10 cellular contexts compared by ENCODE assay signal in genomic region chr2:236178921-236179652, GRCh38. TPM values are rescaled to one million over a fixed set of nuclear protein-coding genes. Genes with fewer than 3 reads are reported as not detected.
A peak's percentile ranks its signal among the peaks of the same experiment; 100 is the strongest.
DNase-seq lines count a peak whose midpoint lies in the region; TF ChIP-seq lines count a peak whose summit lies in the region.
"Had no signal": no experiment of that assay in that cellular context is flagged by ENCODE, and none has a peak within 500 bp of the region (broad histone marks: within the 10 kb centered on the region; RNA-seq: fewer than 3 reads in every experiment).

No MANE protein-coding gene starts in this region.

- no peak overlapping the region for H3K4me3 Mint-ChIP-seq in activated naive CD4-positive, alpha-beta T cell treated with anti-CD3 and anti-CD28 coated beads, Interleukin-2, amount 10 ng/mL, durations not matched to agents 7 days and 5 days
- H3K4me3 Mint-ChIP-seq in activated naive CD4-positive, alpha-beta T cell treated with anti-CD3 and anti-CD28 coated beads for 36 hours = no peak overlapping the region

- H3K9me3 Mint-ChIP-seq in activated naive CD4-positive, alpha-beta T cell treated with anti-CD3 and anti-CD28 coated beads, Interleukin-2, amount 10 ng/mL, durations not matched to agents 7 days and 5 days = no peaks in the 10 kb centered on the region
- no peaks in the 10 kb centered on the region for H3K9me3 Mint-ChIP-seq in activated naive CD4-positive, alpha-beta T cell treated with anti-CD3 and anti-CD28 coated beads for 36 hours

- no peak for DNase-seq in activated naive CD4-positive, alpha-beta T cell treated with anti-CD3 and anti-CD28 coated beads, Interleukin-2, amount 10 ng/mL, durations not matched to agents 7 days and 5 days
- no peak for DNase-seq in activated naive CD4-positive, alpha-beta T cell treated with anti-CD3 and anti-CD28 coated beads for 36 hours
- DNase-seq in RWPE1 (ENCODE audit: low spot score) = no peak
- DNase-seq in fibroblast of villous mesenchyme (ENCODE audit: low read depth) = peak; percentile 26
- no peak for DNase-seq in NCI-H2107 (lab: John Stamatoyannopoulos, UW)
- no peak for DNase-seq in substantia nigra (lab: John Stamatoyannopoulos, UW)
- DNase-seq in NCI-H1436 treated with DMSO at 0.1 percent for 48 hours (lab: John Stamatoyannopoulos, UW) = no peak
- DNase-seq: CD4-positive, alpha-beta memory T cell; stimulated activated CD4-positive, alpha-beta T cell treated with anti-CD3 and anti-CD28 coated beads, Interleukin-4, amount 100 ng/mL, for 4 hours had no signal

- H3K27ac ChIP-seq in RWPE1 (peak overlapping the region; percentile 68), substantia nigra (ENCODE audit: low read depth, low read length, poor library complexity, severe bottlenecking) (no peak overlapping the region)

- POLR2A ChIA-PET in RWPE1 (lab: Yijun Ruan, JAX; ENCODE audit: low non-redundant PET) = no interaction called here

- H3K4me3 ChIP-seq in fibroblast of villous mesenchyme (ENCODE audit: low read depth, low read length) = peak overlapping the region; percentile 62
- peak overlapping the region; percentile 70 for H3K4me3 ChIP-seq in skeletal muscle satellite cell (ENCODE audit: low read length)

- H3K4me1 Mint-ChIP-seq in activated naive CD4-positive, alpha-beta T cell treated with anti-CD3 and anti-CD28 coated beads, Interleukin-2, amount 10 ng/mL, durations not matched to agents 7 days and 5 days = peaks cover 7% of the 10 kb centered on the region
- peaks cover 15% of the 10 kb centered on the region for H3K4me1 Mint-ChIP-seq in activated naive CD4-positive, alpha-beta T cell treated with anti-CD3 and anti-CD28 coated beads for 36 hours (ENCODE audit: low read depth)

- no peaks in the 10 kb centered on the region for H3K36me3 ChIP-seq in skeletal muscle satellite cell (ENCODE audit: insufficient read depth, low read length)

- H3K27ac Mint-ChIP-seq in activated naive CD4-positive, alpha-beta T cell treated with anti-CD3 and anti-CD28 coated beads, Interleukin-2, amount 10 ng/mL, durations not matched to agents 7 days and 5 days = peak overlapping the region; percentile 14
- no peak overlapping the region for H3K27ac Mint-ChIP-seq in activated naive CD4-positive, alpha-beta T cell treated with anti-CD3 and anti-CD28 coated beads for 36 hours
- H3K27ac Mint-ChIP-seq: CD4-positive, alpha-beta memory T cell had no signal

- H3K4me2 ChIP-seq in skeletal muscle satellite cell (ENCODE audit: low read length) = peak overlapping the region; percentile 88

- peaks cover 9% of the 10 kb centered on the region for H3K27me3 ChIP-seq in skeletal muscle satellite cell (ENCODE audit: control insufficient read depth, insufficient read depth, low read length)

- H3K27me3 Mint-ChIP-seq in activated naive CD4-positive, alpha-beta T cell treated with anti-CD3 and anti-CD28 coated beads, Interleukin-2, amount 10 ng/mL, durations not matched to agents 7 days and 5 days = peaks cover 79% of the 10 kb centered on the region
- H3K27me3 Mint-ChIP-seq in activated naive CD4-positive, alpha-beta T cell treated with anti-CD3 and anti-CD28 coated beads for 36 hours (ENCODE audit: low read depth) = peaks cover 81% of the 10 kb centered on the region

- peak overlapping the region; percentile 76 for H3K9ac ChIP-seq in skeletal muscle satellite cell (ENCODE audit: low read depth, low read length)

- CTCF ChIA-PET in activated naive CD4-positive, alpha-beta T cell treated with anti-CD3 and anti-CD28 coated beads, Interleukin-2, amount 10 ng/mL, durations not matched to agents 7 days and 5 days (lab: Charles Lee) = interaction anchor here (0.9 to 3.2 kb wide), 3 partner anchors 10 to 413 kb away, joined by 3 to 10 read pairs (median 4); no protein-coding TSS in a partner anchor
- CTCF ChIA-PET in activated naive CD4-positive, alpha-beta T cell treated with anti-CD3 and anti-CD28 coated beads for 36 hours (lab: Charles Lee) = interaction anchor here (1.1 to 7.8 kb wide), 3 partner anchors 10 to 398 kb away, joined by 3 to 44 read pairs (median 9); no protein-coding TSS in a partner anchor
- CTCF ChIA-PET in RWPE1 (lab: Yijun Ruan, JAX) = interaction anchor here (0.6 to 4.8 kb wide), 7 partner anchors 20 to 561 kb away, joined by 3 to 47 read pairs (median 3); no protein-coding TSS in a partner anchor

- intact Hi-C loops in activated naive CD4-positive, alpha-beta T cell treated with anti-CD3 and anti-CD28 coated beads for 36 hours (cut with micrococcal nuclease) = loop anchor here (1.0 to 10.0 kb wide), 2 partner anchors 9 to 504 kb away; no protein-coding TSS in a partner anchor

- no peaks in the 10 kb centered on the region for H3K36me3 Mint-ChIP-seq in activated naive CD4-positive, alpha-beta T cell treated with anti-CD3 and anti-CD28 coated beads, Interleukin-2, amount 10 ng/mL, durations not matched to agents 7 days and 5 days
- no peaks in the 10 kb centered on the region for H3K36me3 Mint-ChIP-seq in activated naive CD4-positive, alpha-beta T cell treated with anti-CD3 and anti-CD28 coated beads for 36 hours (ENCODE audit: low read depth)
- H3K36me3 Mint-ChIP-seq: CD4-positive, alpha-beta memory T cell had no signal

- H3K9me3 ChIP-seq in skeletal muscle satellite cell (replicated peaks; ENCODE audit: low read length) = no peaks in the 10 kb centered on the region

- TF ChIP-seq CTCF in RWPE1 (conservative IDR thresholded peaks at IDR 0.05; ENCODE audit: low read depth) (no peak), fibroblast of villous mesenchyme (IDR thresholded peaks at IDR 0.05; ENCODE audit: insufficient read depth, low read depth, low read length) (no peak)

- peaks cover 33% of the 10 kb centered on the region for H3K4me1 ChIP-seq in skeletal muscle satellite cell (ENCODE audit: control insufficient read depth, insufficient read depth, low read length)

RNA-seq across cellular contexts. Expression of gene GBX2, which starts 10.9 kb away (rescaled TPM):
- not detected for total RNA-seq in activated naive CD4-positive, alpha-beta T cell treated with anti-CD3 and anti-CD28 coated beads for 36 hours
- total RNA-seq in fibroblast of villous mesenchyme = 1.6 TPM in 1 of 2 replicates, not detected in the other
- 0.22 and 0.25 TPM in 2 replicates for total RNA-seq in skeletal muscle satellite cell (2012; rRNA removed)
- total RNA-seq: CD4-positive, alpha-beta memory T cell had no signal
